1 cellular context compared by ENCODE assay signal in the genomic region with DNA sequence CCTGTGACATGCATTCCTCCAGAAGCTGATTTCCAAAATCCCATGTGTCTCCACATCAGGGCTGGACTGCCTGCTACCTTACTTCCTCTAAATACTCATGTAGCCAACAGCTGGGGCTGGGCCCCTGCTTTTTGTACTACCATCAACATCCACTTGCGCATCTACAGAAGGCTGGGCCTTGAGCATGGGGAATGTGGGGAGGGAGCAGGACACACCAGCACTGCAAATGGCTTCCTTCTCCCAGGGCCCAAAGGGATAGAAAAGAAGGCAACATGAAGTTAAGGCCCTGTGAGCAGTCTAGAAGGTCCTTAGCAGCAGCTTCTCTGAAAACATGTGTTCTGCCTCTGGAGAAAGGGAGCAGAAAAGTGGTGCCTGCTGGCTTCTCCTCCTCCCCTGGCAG.
TF ChIP-seq lines count a peak whose summit lies in the region.

No MANE protein-coding gene starts in this region.

TF ChIP-seq in HepG2, 621 proteins besides CTCF, POLR2A, EP300 and RAD21:
- TF ChIP-seq RBM22 (optimal IDR thresholded peaks at IDR 0.05; ENCODE audit: low read length) = peak; percentile 96
- TF ChIP-seq ZC3H4 (CRISPR knock-in tag; IDR thresholded peaks at IDR 0.05; ENCODE audit: borderline replicate concordance) = no peak
- TF ChIP-seq, protein P1, sequence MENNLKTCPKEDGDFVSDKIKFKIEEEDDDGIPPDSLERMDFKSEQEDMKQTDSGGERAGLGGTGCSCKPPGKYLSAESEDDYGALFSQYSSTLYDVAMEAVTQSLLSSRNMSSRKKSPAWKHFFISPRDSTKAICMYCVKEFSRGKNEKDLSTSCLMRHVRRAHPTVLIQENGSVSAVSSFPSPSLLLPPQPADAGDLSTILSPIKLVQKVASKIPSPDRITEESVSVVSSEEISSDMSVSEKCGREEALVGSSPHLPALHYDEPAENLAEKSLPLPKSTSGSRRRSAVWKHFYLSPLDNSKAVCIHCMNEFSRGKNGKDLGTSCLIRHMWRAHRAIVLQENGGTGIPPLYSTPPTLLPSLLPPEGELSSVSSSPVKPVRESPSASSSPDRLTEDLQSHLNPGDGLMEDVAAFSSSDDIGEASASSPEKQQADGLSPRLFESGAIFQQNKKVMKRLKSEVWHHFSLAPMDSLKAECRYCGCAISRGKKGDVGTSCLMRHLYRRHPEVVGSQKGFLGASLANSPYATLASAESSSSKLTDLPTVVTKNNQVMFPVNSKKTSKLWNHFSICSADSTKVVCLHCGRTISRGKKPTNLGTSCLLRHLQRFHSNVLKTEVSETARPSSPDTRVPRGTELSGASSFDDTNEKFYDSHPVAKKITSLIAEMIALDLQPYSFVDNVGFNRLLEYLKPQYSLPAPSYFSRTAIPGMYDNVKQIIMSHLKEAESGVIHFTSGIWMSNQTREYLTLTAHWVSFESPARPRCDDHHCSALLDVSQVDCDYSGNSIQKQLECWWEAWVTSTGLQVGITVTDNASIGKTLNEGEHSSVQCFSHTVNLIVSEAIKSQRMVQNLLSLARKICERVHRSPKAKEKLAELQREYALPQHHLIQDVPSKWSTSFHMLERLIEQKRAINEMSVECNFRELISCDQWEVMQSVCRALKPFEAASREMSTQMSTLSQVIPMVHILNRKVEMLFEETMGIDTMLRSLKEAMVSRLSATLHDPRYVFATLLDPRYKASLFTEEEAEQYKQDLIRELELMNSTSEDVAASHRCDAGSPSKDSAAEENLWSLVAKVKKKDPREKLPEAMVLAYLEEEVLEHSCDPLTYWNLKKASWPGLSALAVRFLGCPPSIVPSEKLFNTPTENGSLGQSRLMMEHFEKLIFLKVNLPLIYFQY (CRISPR knock-in tag; IDR thresholded peaks at IDR 0.05; ENCODE audit: borderline replicate concordance) = no peak
- TF ChIP-seq ZNF138 (CRISPR knock-in tag; IDR thresholded peaks at IDR 0.05; ENCODE audit: low read depth) = no peak
- no peak for TF ChIP-seq ZNF260 (CRISPR knock-in tag; IDR thresholded peaks at IDR 0.05; ENCODE audit: borderline replicate concordance, low read depth)
- no peak for TF ChIP-seq SP4 (CRISPR knock-in tag; IDR thresholded peaks at IDR 0.05)
- TF ChIP-seq ZNF362 (CRISPR knock-in tag; IDR thresholded peaks at IDR 0.05; ENCODE audit: borderline replicate concordance) = no peak
- TF ChIP-seq ZBTB49 (CRISPR knock-in tag; IDR thresholded peaks at IDR 0.05; ENCODE audit: borderline replicate concordance) = no peak
